Comparison of ENCODE assay signal across 23 cellular contexts in the genomic region with DNA sequence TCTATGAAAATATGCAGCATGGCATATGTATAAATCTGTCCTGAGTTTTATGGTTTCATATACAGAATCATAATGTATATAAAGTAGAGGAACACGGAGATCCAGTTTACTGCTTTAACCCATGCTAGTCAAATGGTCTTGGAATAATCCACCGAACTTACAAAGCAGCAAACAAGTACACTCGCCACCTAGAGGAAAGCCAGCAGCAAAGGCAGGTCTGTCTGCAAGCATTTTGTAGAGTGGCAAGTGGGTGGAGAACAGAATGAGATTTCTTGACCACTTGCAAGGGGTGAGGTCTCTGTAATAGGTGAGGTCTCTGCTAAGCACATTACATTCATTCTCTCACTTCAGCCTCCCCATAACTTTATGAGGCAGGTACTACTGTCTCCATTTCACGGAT.
DNase-seq lines count a peak whose midpoint lies in the region; ATAC-seq and TF ChIP-seq lines count a peak whose summit lies in the region.
"Had no signal": no experiment of that assay in that cellular context is flagged by ENCODE, and none has a peak within 500 bp of the region (broad histone marks: within the 10 kb centered on the region; RNA-seq: fewer than 3 reads in every experiment).

No MANE protein-coding gene starts in this region.

- no peaks in the 10 kb centered on the region for H3K27me3 ChIP-seq in foreskin keratinocyte

- no peak for ATAC-seq in foreskin keratinocyte
- ATAC-seq: activated CD8-positive, alpha-beta T cell treated with anti-CD3 and anti-CD28 coated beads for 36 hours; activated T-cell treated with anti-CD3 and anti-CD28 coated beads, Interleukin-2, amount 50 U/mL, for 72 hours; esophagus mucosa; lower lobe of right lung had no signal

- no peak overlapping the region for H3K27ac ChIP-seq in VCaP
- no peak overlapping the region for H3K27ac ChIP-seq in foreskin keratinocyte
- H3K27ac ChIP-seq: lower lobe of right lung had no signal

- H3K36me3 Mint-ChIP-seq in neural crest cell (ENCODE audit: low read depth): no peaks in the 10 kb centered on the region
- no peaks in the 10 kb centered on the region for H3K36me3 Mint-ChIP-seq in activated CD4-positive, alpha-beta memory T cell treated with anti-CD3 and anti-CD28 coated beads for 36 hours
- H3K36me3 Mint-ChIP-seq: activated naive CD8-positive, alpha-beta T cell; immature natural killer cell had no signal

- H3K9me3 Mint-ChIP-seq in neural crest cell: no peaks in the 10 kb centered on the region
- no peaks in the 10 kb centered on the region for H3K9me3 Mint-ChIP-seq in activated CD4-positive, alpha-beta memory T cell treated with anti-CD3 and anti-CD28 coated beads for 36 hours
- H3K9me3 Mint-ChIP-seq: activated CD8-positive, alpha-beta T cell treated with anti-CD3 and anti-CD28 coated beads for 36 hours; activated T-cell treated with anti-CD3 and anti-CD28 coated beads, Interleukin-2, amount 50 U/mL, for 72 hours had no signal

- H3K27ac Mint-ChIP-seq in neural crest cell (ENCODE audit: unreplicated experiment): no peak overlapping the region
- no peak overlapping the region for H3K27ac Mint-ChIP-seq in activated CD4-positive, alpha-beta memory T cell treated with anti-CD3 and anti-CD28 coated beads for 36 hours
- H3K27ac Mint-ChIP-seq: activated CD8-positive, alpha-beta T cell treated with anti-CD3 and anti-CD28 coated beads for 36 hours; activated naive CD8-positive, alpha-beta T cell; activated T-cell treated with anti-CD3 and anti-CD28 coated beads, Interleukin-2, amount 50 U/mL, for 72 hours; immature natural killer cell had no signal

- DNase-seq in SIG-M5 treated with dmso at 0.1 percent for 504 hours (lab: John Stamatoyannopoulos, UW; ENCODE audit: unreplicated experiment) (peak; percentile 4), SIG-M5 (lab: John Stamatoyannopoulos, UW) (no peak), NAMALWA (ENCODE audit: low spot score) (peak; percentile 2), neural crest cell (ENCODE audit: low read depth, low spot score) (no peak), foreskin keratinocyte (no peak), UCSD-AML1 (lab: John Stamatoyannopoulos, UW; ENCODE audit: unreplicated experiment) (no peak)
- DNase-seq in activated CD4-positive, alpha-beta memory T cell treated with anti-CD3 and anti-CD28 coated beads for 36 hours: no peak
- DNase-seq: activated CD8-positive, alpha-beta T cell treated with anti-CD3 and anti-CD28 coated beads for 36 hours; activated T-cell treated with anti-CD3 and anti-CD28 coated beads, Interleukin-2, amount 50 U/mL, for 72 hours; dermis blood vessel endothelial cell; GDM1; glutamatergic neuron; H7; immature natural killer cell; Karpas-422; lower lobe of right lung; NCI-H2227 treated with DMSO at 0.1 percent for 48 hours; posterior cingulate gyrus; stimulated activated CD4-positive, alpha-beta T cell treated with anti-CD3 and anti-CD28 coated beads, Interleukin-2, amount 100 ng/mL, for 48 hours; T-helper 1 cell had no signal

- H3K4me1 ChIP-seq in foreskin keratinocyte: no peaks in the 10 kb centered on the region
- H3K4me1 ChIP-seq: lower lobe of right lung had no signal

- POLR2A ChIA-PET in activated CD4-positive, alpha-beta memory T cell treated with anti-CD3 and anti-CD28 coated beads for 36 hours (lab: Charles Lee): no interaction called here

- TF ChIP-seq CTCF in VCaP (conservative IDR thresholded peaks at IDR 0.05): peak; percentile 77
- peak; percentile 27 for TF ChIP-seq CTCF in neural crest cell (conservative IDR thresholded peaks at IDR 0.05)
- no peak for TF ChIP-seq CTCF in foreskin keratinocyte (conservative IDR thresholded peaks at IDR 0.05)

- H3K4me3 Mint-ChIP-seq in neural crest cell: no peak overlapping the region
- no peak overlapping the region for H3K4me3 Mint-ChIP-seq in activated CD4-positive, alpha-beta memory T cell treated with anti-CD3 and anti-CD28 coated beads for 36 hours
- H3K4me3 Mint-ChIP-seq: activated CD8-positive, alpha-beta T cell treated with anti-CD3 and anti-CD28 coated beads for 36 hours; activated naive CD8-positive, alpha-beta T cell; activated T-cell treated with anti-CD3 and anti-CD28 coated beads, Interleukin-2, amount 50 U/mL, for 72 hours; immature natural killer cell had no signal

- CTCF ChIA-PET in activated CD4-positive, alpha-beta memory T cell treated with anti-CD3 and anti-CD28 coated beads for 36 hours (lab: Charles Lee): no interaction called here

- no peaks in the 10 kb centered on the region for H3K4me1 Mint-ChIP-seq in neural crest cell
- no peaks in the 10 kb centered on the region for H3K4me1 Mint-ChIP-seq in activated CD4-positive, alpha-beta memory T cell treated with anti-CD3 and anti-CD28 coated beads for 36 hours (ENCODE audit: low read depth)
- H3K4me1 Mint-ChIP-seq: immature natural killer cell had no signal

- intact Hi-C loops in activated CD4-positive, alpha-beta memory T cell treated with anti-CD3 and anti-CD28 coated beads for 36 hours (cut with micrococcal nuclease): no loop called here

- peaks cover 48% of the 10 kb centered on the region for H3K27me3 Mint-ChIP-seq in neural crest cell (ENCODE audit: low read depth)
- H3K27me3 Mint-ChIP-seq in activated CD4-positive, alpha-beta memory T cell treated with anti-CD3 and anti-CD28 coated beads for 36 hours: peaks cover 5% of the 10 kb centered on the region

Comparison
In these comparisons a context has a peak if more than half of its experiments do, and no peak if none do; other contexts are left out.
1. DNase-seq: peak in SIG-M5 treated with dmso at 0.1 percent for 504 hours (single experiment) and NAMALWA (single experiment); none in SIG-M5 (single experiment), neural crest cell (single experiment), activated CD4-positive, alpha-beta memory T cell treated with anti-CD3 and anti-CD28 coated beads for 36 hours (single experiment), foreskin keratinocyte (0 of 2) and UCSD-AML1 (single experiment).